In the genomic region with DNA sequence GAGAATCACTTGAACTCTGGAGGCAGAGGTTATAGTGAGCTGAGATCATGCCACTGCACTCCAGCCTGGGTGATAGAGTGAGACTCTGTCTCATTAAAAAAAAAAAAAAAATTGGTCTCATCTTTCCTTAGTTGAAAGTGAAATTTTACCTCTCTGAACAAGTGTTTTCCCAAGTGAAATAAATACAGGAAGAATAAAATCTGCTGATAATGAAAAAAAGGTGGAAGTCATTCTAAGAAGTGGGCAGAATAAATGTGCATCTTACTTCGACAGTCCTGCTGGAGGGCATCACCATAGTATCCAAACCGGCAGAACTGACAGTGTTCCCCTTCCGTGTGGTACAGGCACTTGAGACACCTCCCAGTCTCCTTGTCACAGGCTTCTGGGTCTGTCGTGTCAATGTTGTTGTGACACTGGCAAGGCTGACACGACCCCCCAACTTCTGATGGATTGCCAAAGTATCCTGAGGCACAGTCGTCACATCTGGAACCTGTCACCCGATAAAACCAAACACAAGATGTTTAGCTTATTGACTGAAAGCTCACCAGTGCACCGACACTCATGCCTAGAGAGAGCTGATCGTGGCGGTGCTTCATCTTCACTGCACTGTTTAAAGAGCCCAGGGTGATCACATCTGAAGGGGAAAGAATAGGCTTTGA, we compare ENCODE assay signal across 18 cellular contexts. TPM values are rescaled to one million over a fixed set of nuclear protein-coding genes. Genes with fewer than 3 reads are reported as not detected.
A peak's percentile ranks its signal among the peaks of the same experiment; 100 is the strongest.
DNase-seq lines count a peak whose midpoint lies in the region; ATAC-seq and TF ChIP-seq lines count a peak whose summit lies in the region.
"Had no signal": no experiment of that assay in that cellular context is flagged by ENCODE, and none has a peak within 500 bp of the region (broad histone marks: within the 10 kb centered on the region; RNA-seq: fewer than 3 reads in every experiment).

No MANE protein-coding gene starts in this region.

- no peak overlapping the region for H3K23ac ChIP-seq in trophoblast cell (ENCODE audit: low read length)

- CTCF ChIA-PET in AG04450 (lab: Charles Lee), result interaction anchor here (0.7 to 1.7 kb wide), 2 partner anchors 74 to 192 kb away, joined by 3 to 12 read pairs; no protein-coding TSS in a partner anchor
- CTCF ChIA-PET in RWPE1 (lab: Yijun Ruan, JAX), result no interaction called here

- H3K27ac ChIP-seq in AG04450 (ENCODE audit: low read depth, low read length), result peak overlapping the region; percentile 62
- H3K27ac ChIP-seq in RWPE1, result peak overlapping the region; percentile 18; the same call in 1 of the 2 replicates
- H3K27ac ChIP-seq in esophagus muscularis mucosa (replicated peaks in 1 of 4), result peak overlapping the region; percentile 61 to 86 (median 67)
- H3K27ac ChIP-seq in trophoblast cell (ENCODE audit: low read depth, low read length), result peak overlapping the region; percentile 40
- no peak overlapping the region for H3K27ac ChIP-seq in esophagus squamous epithelium
- no peak overlapping the region for H3K27ac ChIP-seq in heart right ventricle
- H3K27ac ChIP-seq: parathyroid adenoma, vagina had no signal

- no peak for TF ChIP-seq CTCF in AG04450 (IDR thresholded peaks at IDR 0.05; ENCODE audit: low read depth, low read length)
- no peak for TF ChIP-seq CTCF in RWPE1 (conservative IDR thresholded peaks at IDR 0.05; ENCODE audit: low read depth)
- no peak for TF ChIP-seq CTCF in esophagus muscularis mucosa (IDR thresholded peaks at IDR 0.05)
- TF ChIP-seq CTCF in esophagus squamous epithelium (IDR thresholded peaks at IDR 0.05), result no peak
- no peak for TF ChIP-seq CTCF in heart right ventricle (IDR thresholded peaks at IDR 0.05)

- peak overlapping the region; percentile 7 for H4K91ac ChIP-seq in trophoblast cell (ENCODE audit: low read depth, low read length)

- peak overlapping the region; percentile 61 for H2BK120ac ChIP-seq in trophoblast cell (ENCODE audit: insufficient read depth, low read length, poor library complexity)

- no peak overlapping the region for H3K14ac ChIP-seq in trophoblast cell (ENCODE audit: low read length)

- TF ChIP-seq EP300 in esophagus muscularis mucosa (IDR thresholded peaks at IDR 0.05), result no peak

- H3K18ac ChIP-seq in trophoblast cell (ENCODE audit: low read length), result peak overlapping the region; percentile 41

- H3K27me3 ChIP-seq in AG04450 (ENCODE audit: control insufficient read depth, insufficient read depth, low read length), result no peaks in the 10 kb centered on the region
- no peaks in the 10 kb centered on the region for H3K27me3 ChIP-seq in esophagus muscularis mucosa
- H3K27me3 ChIP-seq in trophoblast cell (ENCODE audit: insufficient read depth, low read length), result no peaks in the 10 kb centered on the region
- no peaks in the 10 kb centered on the region for H3K27me3 ChIP-seq in esophagus squamous epithelium
- H3K27me3 ChIP-seq in heart right ventricle, result no peaks in the 10 kb centered on the region
- H3K27me3 ChIP-seq: vagina had no signal

- H4K12ac ChIP-seq in trophoblast cell (ENCODE audit: low read depth, low read length), result no peak overlapping the region

- TF ChIP-seq POLR2A in esophagus muscularis mucosa (IDR thresholded peaks at IDR 0.05; ENCODE audit: low read depth), result no peak
- no peak for TF ChIP-seq POLR2A in esophagus squamous epithelium (IDR thresholded peaks at IDR 0.05)

- DNase-seq in AG04450 (ENCODE audit: low read depth, low spot score), result no peak
- no peak for DNase-seq in RWPE1 (ENCODE audit: low spot score)
- DNase-seq in esophagus muscularis mucosa (ENCODE audit: extremely low spot score), result peak; percentile 70
- DNase-seq in trophoblast cell, result no peak
- DNase-seq in esophagus squamous epithelium (lab: John Stamatoyannopoulos, UW), result no peak
- no peak for DNase-seq in D341Med (ENCODE audit: low spot score)
- DNase-seq in heart right ventricle, result no peak
- DNase-seq: activated CD4-positive, alpha-beta T cell treated with anti-CD3 and anti-CD28 coated beads, Interleukin-2, amount 50 U/mL, for 4 hours; DMS153; effector memory CD4-positive, alpha-beta T cell; NCI-H1092 treated with DMSO at 0.1 percent for 48 hours; SHP77; stimulated activated CD4-positive, alpha-beta T cell treated with anti-CD3 and anti-CD28 coated beads, Interleukin-1b, Interleukin-23, amount 100 ng/mL, for 48 hours; stimulated activated naive CD4-positive, alpha-beta T cell treated with Interleukin-2 at 50 U/mL for 16 hours; T-helper 1 cell had no signal

- ATAC-seq in GM21576 (IDR thresholded peaks at IDR 0.05; ENCODE audit: unreplicated experiment) (no peak), heart right ventricle (no peak)

- no peak overlapping the region for H2AFZ ChIP-seq in trophoblast cell (ENCODE audit: insufficient read depth, low read length, poor library complexity)

- H3K9me3 ChIP-seq in AG04450 (ENCODE audit: control insufficient read depth, insufficient read depth, low read length), result no peaks in the 10 kb centered on the region
- H3K9me3 ChIP-seq in esophagus muscularis mucosa, result no peaks in the 10 kb centered on the region
- no peaks in the 10 kb centered on the region for H3K9me3 ChIP-seq in trophoblast cell (ENCODE audit: insufficient read depth, low read depth, low read length)
- no peaks in the 10 kb centered on the region for H3K9me3 ChIP-seq in esophagus squamous epithelium
- no peaks in the 10 kb centered on the region for H3K9me3 ChIP-seq in heart right ventricle
- H3K9me3 ChIP-seq: vagina had no signal

- no peak overlapping the region for H2AK5ac ChIP-seq in trophoblast cell (ENCODE audit: low read length)

- peak overlapping the region; percentile 67 for H2BK5ac ChIP-seq in trophoblast cell (ENCODE audit: low read depth, low read length, poor library complexity)

- peaks cover 2% of the 10 kb centered on the region for H3K79me2 ChIP-seq in trophoblast cell (ENCODE audit: control insufficient read depth, insufficient read depth, low read length, poor library complexity)
- H3K79me2 ChIP-seq: parathyroid adenoma had no signal

- peak overlapping the region; percentile 46 for H2BK12ac ChIP-seq in trophoblast cell (ENCODE audit: low read length)

- intact Hi-C loops in esophagus muscularis mucosa (cut with DNase I), result no loop called here
- intact Hi-C loops in esophagus squamous epithelium (cut with DNase I), result no loop called here
- intact Hi-C loops in heart right ventricle (cut with DNase I), result no loop called here

- H3K4ac ChIP-seq in trophoblast cell (ENCODE audit: low read depth, low read length), result no peak overlapping the region

- H3K4me3 ChIP-seq in AG04450 (ENCODE audit: low read depth, low read length) (no peak overlapping the region), esophagus muscularis mucosa (no peak overlapping the region), trophoblast cell (ENCODE audit: low read depth, low read length) (no peak overlapping the region), esophagus squamous epithelium (no peak overlapping the region), heart right ventricle (no peak overlapping the region)
- H3K4me3 ChIP-seq: vagina had no signal

- WGBS in esophagus muscularis mucosa, result 72% methylated on average over 5 of the region's 10 CpGs
- WGBS in trophoblast cell (ENCODE audit: extremely low coverage, insufficient coverage, insufficient read length), result no CpG with 5 or more reads among the region's 10 CpGs
- 74 to 84% methylated on average over 7 to 8 of the region's 10 CpGs for WGBS in esophagus squamous epithelium, 2 donors
- WGBS in heart right ventricle, 2 donors, result 74 to 77% methylated on average over 10 of the region's 10 CpGs

- peaks cover 30% of the 10 kb centered on the region for H3K79me1 ChIP-seq in trophoblast cell (ENCODE audit: low read length)

- H3K4me1 ChIP-seq in esophagus muscularis mucosa (peaks cover 19 to 86% (median 82%) of the 10 kb centered on the region in 4 donors), trophoblast cell (ENCODE audit: control insufficient read depth in 1 of 2, insufficient read depth in 2 of 2, low read length in 2 of 2) (peaks cover 16 to 27% of the 10 kb centered on the region in 2 experiments), esophagus squamous epithelium (peaks cover 0 to 47% (median 11%) of the 10 kb centered on the region in 3 donors), heart right ventricle (peaks cover 4 to 40% (median 23%) of the 10 kb centered on the region in 9 donors)

- no peak overlapping the region for H3K4me2 ChIP-seq in trophoblast cell (ENCODE audit: low read length)

- POLR2A ChIA-PET in AG04450 (lab: Yijun Ruan, JAX), result interaction anchor here (0.9 to 1.5 kb wide), 6 partner anchors 13 to 126 kb away, joined by 3 to 11 read pairs (median 6); partner anchors contain the start of gene LAMB1
- POLR2A ChIA-PET in RWPE1 (lab: Yijun Ruan, JAX; ENCODE audit: low non-redundant PET), result no interaction called here

- H3K9ac ChIP-seq in trophoblast cell (ENCODE audit: low read length), result no peak overlapping the region
- H3K9ac ChIP-seq: parathyroid adenoma had no signal

- no peak overlapping the region for H4K8ac ChIP-seq in trophoblast cell (ENCODE audit: low read depth, low read length)

- peaks cover 9 to 90% (median 62%) of the 10 kb centered on the region in 4 donors for H3K36me3 ChIP-seq in esophagus muscularis mucosa
- peaks cover 39 to 52% of the 10 kb centered on the region in 2 experiments for H3K36me3 ChIP-seq in trophoblast cell (ENCODE audit: control insufficient read depth in 1 of 2, insufficient read depth in 2 of 2, low read length in 2 of 2)
- peaks cover 4 to 78% (median 19%) of the 10 kb centered on the region in 3 donors for H3K36me3 ChIP-seq in esophagus squamous epithelium
- peaks cover 0 to 100% (median 60%) of the 10 kb centered on the region in 9 donors for H3K36me3 ChIP-seq in heart right ventricle

RNA-seq across cellular contexts. Expression of gene LAMB1, which starts 49.6 kb away (rescaled TPM):
- polyA plus RNA-seq in AG04450 (2011; rRNA removed) (266 and 290 TPM in 2 replicates), heart right ventricle (100 to 1,000 TPM in 1 of 2 donors, 10 to 100 TPM in 1; 84.0 to 145 TPM)
- polyA minus RNA-seq in AG04450 (2011; rRNA and poly(A)+ RNA removed), result 418 and 582 TPM in 2 replicates
- total RNA-seq in esophagus muscularis mucosa (100 to 1,000 TPM; 167 to 240 (median 219) TPM), esophagus squamous epithelium (100 to 1,000 TPM in 1 of 4 donors, 10 to 100 TPM in 3; 22.5 to 101 (median 32.5) TPM), heart right ventricle (10 to 100 TPM; 33.3 to 84.8 (median 52.7) TPM)
- 407 and 428 TPM in 2 replicates for polyA plus RNA-seq in trophoblast cell (2013)

Comparison
In these comparisons a context has a peak if more than half of its experiments do, and no peak if none do; other contexts are left out.
1. H3K27ac ChIP-seq: peak in AG04450 (single experiment), RWPE1 (single experiment), esophagus muscularis mucosa (4 of 4) and trophoblast cell (single experiment); none in esophagus squamous epithelium (0 of 4) and heart right ventricle (0 of 10).